Comparison of ENCODE assay signal across 1 cellular context in genomic region chr11:125514336-125515101, GRCh38.
TF ChIP-seq lines count a peak whose summit lies in the region.

No MANE protein-coding gene starts in this region.

TF ChIP-seq in GM12878, 131 proteins besides CTCF, POLR2A, EP300 and RAD21 (continued from another document):
- TF ChIP-seq PRDM15 (CRISPR knock-in tag; IDR thresholded peaks at IDR 0.05), result no peak
- TF ChIP-seq ZBED1 (IDR thresholded peaks at IDR 0.05; ENCODE audit: borderline replicate concordance), result 0 out of 2 replicates have a peak, but pooled peaks have one; percentile 35
- TF ChIP-seq SREBF2 (IDR thresholded peaks at IDR 0.05; ENCODE audit: low read length), result no peak
- no peak for TF ChIP-seq WRNIP1 (IDR thresholded peaks at IDR 0.05; ENCODE audit: borderline replicate concordance, low read depth, low read length)
- no peak for TF ChIP-seq ASH2L (IDR thresholded peaks at IDR 0.05; ENCODE audit: borderline replicate concordance, low read depth)
- no peak; the same call in 1 of the 2 replicates for TF ChIP-seq NR2F1 (conservative IDR thresholded peaks at IDR 0.05)
- no peak for TF ChIP-seq CBX5 (IDR thresholded peaks at IDR 0.05; ENCODE audit: low read depth)
- TF ChIP-seq SIN3A (IDR thresholded peaks at IDR 0.05; ENCODE audit: low read depth, low read length), result no peak
- no peak for TF ChIP-seq MYC (IDR thresholded peaks at IDR 0.05; ENCODE audit: insufficient read depth, insufficient read length, insufficient replicate concordance, low read length, severe bottlenecking)
- TF ChIP-seq NKRF (conservative IDR thresholded peaks at IDR 0.05), result peak; percentile 41; the same call in 1 of the 2 replicates
- no peak for TF ChIP-seq SUPT20H (IDR thresholded peaks at IDR 0.05; ENCODE audit: borderline replicate concordance, control insufficient read depth, low read depth, low read length)
- TF ChIP-seq MXI1 (IDR thresholded peaks at IDR 0.05; ENCODE audit: low read depth, low read length), result no peak
- TF ChIP-seq MEF2A (IDR thresholded peaks at IDR 0.05; ENCODE audit: insufficient read depth, low read depth, low read length), result peak; percentile 79
- TF ChIP-seq SRF (IDR thresholded peaks at IDR 0.05; ENCODE audit: low read depth in 2 of 2, low read length in 2 of 2), result no peak
